In genomic region chr13:27789153-27789494, GRCh38 we compare ENCODE assay signal across 21 cellular contexts. TPM values are rescaled to one million over a fixed set of nuclear protein-coding genes. Genes with fewer than 3 reads are reported as not detected.
DNase-seq lines count a peak whose midpoint lies in the region; ATAC-seq, FAIRE-seq and TF ChIP-seq lines count a peak whose summit lies in the region.
"Had no signal": no experiment of that assay in that cellular context is flagged by ENCODE, and none has a peak within 500 bp of the region (broad histone marks: within the 10 kb centered on the region; RNA-seq: fewer than 3 reads in every experiment).

No MANE protein-coding gene starts in this region.

- BruUV-seq in HepG2 (replicated peaks; lab: Mats Ljungman, UMichigan) = no TSS peak

- H3K4me2 ChIP-seq in HepG2 (ENCODE audit: low read depth, low read length) (peak overlapping the region; percentile 79), hepatocyte (peak overlapping the region; percentile 73)

- DNase-seq in HepG2 (ENCODE audit: low spot score) (no peak), right lobe of liver (no peak), hepatocyte (ENCODE audit: low spot score) (no peak), DMS153 treated with DMSO at 0.1 percent for 48 hours (lab: John Stamatoyannopoulos, UW; ENCODE audit: unreplicated experiment) (no peak), NCI-H146 (lab: John Stamatoyannopoulos, UW) (no peak), DMS114 treated with DMSO at 0.1 percent for 48 hours (lab: John Stamatoyannopoulos, UW; ENCODE audit: unreplicated experiment) (no peak)
- no peak for DNase-seq in T-helper 2 cell treated with Interferon-gamma antibody and Interleukin-4, amounts not matched to agents 5 μg/mL and 100 μg/mL, for 36 hours (ENCODE audit: low spot score)
- DNase-seq: amygdala; GDM1; heart left ventricle; NCI-H1436; NCI-H510A treated with DMSO at 0.1 percent for 48 hours; stimulated activated CD4-positive, alpha-beta T cell treated with anti-CD3 and anti-CD28 coated beads, Interleukin-1b, Interleukin-23, amount 100 ng/mL, for 48 hours; T1000 had no signal

- ATAC-seq in HepG2 = no peak
- no peak for ATAC-seq in right lobe of liver
- ATAC-seq: heart left ventricle had no signal

- peak overlapping the region; percentile 67 for H3K4me3 Mint-ChIP-seq in T-helper 2 cell treated with Interferon-gamma antibody and Interleukin-4, amounts not matched to agents 5 μg/mL and 100 μg/mL, for 36 hours

- H3K9me2 ChIP-seq in hepatocyte (replicated peaks; ENCODE audit: insufficient read depth) = no peaks in the 10 kb centered on the region

- H3K9me3 Mint-ChIP-seq in T-helper 2 cell treated with Interferon-gamma antibody and Interleukin-4, amounts not matched to agents 5 μg/mL and 100 μg/mL, for 36 hours = no peaks in the 10 kb centered on the region

- peak overlapping the region in 2 of 3 experiments; percentile 63 to 65; a peak in 5 of 6 replicates for H3K4me3 ChIP-seq in HepG2 (replicated peaks in 1 of 3; ENCODE audit: insufficient read depth in 1 of 3, low read depth in 2 of 3, low read length in 3 of 3)
- H3K4me3 ChIP-seq in right lobe of liver = no peak overlapping the region
- no peak overlapping the region for H3K4me3 ChIP-seq in hepatocyte
- peak overlapping the region; percentile 55 for H3K4me3 ChIP-seq in thymus (ENCODE audit: low read length)

- CTCF ChIA-PET in HepG2 (lab: Yijun Ruan, JAX; ENCODE audit: low intra/inter-chr PET ratio, low total read pairs) = no interaction called here

- peaks cover 70% of the 10 kb centered on the region for H3K27me3 Mint-ChIP-seq in T-helper 2 cell treated with Interferon-gamma antibody and Interleukin-4, amounts not matched to agents 5 μg/mL and 100 μg/mL, for 36 hours (ENCODE audit: low read depth)

- intact Hi-C loops in HepG2 (cut with micrococcal nuclease; ENCODE audit: unreplicated experiment) = no loop called here
- intact Hi-C loops in right lobe of liver (cut with DNase I) = no loop called here

- no peak for TF ChIP-seq POLR2A in HepG2 (IDR thresholded peaks at IDR 0.05; ENCODE audit: insufficient read depth in 1 of 2, low read depth in 2 of 2, low read length in 2 of 2)
- TF ChIP-seq POLR2A in right lobe of liver (IDR thresholded peaks at IDR 0.05) = no peak

- no peak overlapping the region for H3K9ac ChIP-seq in HepG2 (ENCODE audit: insufficient read depth, low read depth, low read length)

- no peak overlapping the region for H3K27ac ChIP-seq in HepG2 (ENCODE audit: extremely low read length, insufficient read depth, low read length)
- H3K27ac ChIP-seq in right lobe of liver = no peak overlapping the region
- H3K27ac ChIP-seq in hepatocyte = no peak overlapping the region
- H3K27ac ChIP-seq in thymus (ENCODE audit: low read depth) = no peak overlapping the region
- H3K27ac ChIP-seq: esophagus muscularis mucosa, heart left ventricle had no signal

- H3K36me3 Mint-ChIP-seq in T-helper 2 cell treated with Interferon-gamma antibody and Interleukin-4, amounts not matched to agents 5 μg/mL and 100 μg/mL, for 36 hours (ENCODE audit: low read depth) = no peaks in the 10 kb centered on the region

- H4K20me1 ChIP-seq in HepG2 (ENCODE audit: insufficient read depth, low read length) (no peaks in the 10 kb centered on the region), hepatocyte (ENCODE audit: insufficient read depth, poor library complexity, severe bottlenecking) (no peaks in the 10 kb centered on the region)

- no peak for FAIRE-seq in HepG2 (lab: Jason Lieb, UNC)
- FAIRE-seq: GM19239, urothelium cell line had no signal

- H3K27ac Mint-ChIP-seq in T-helper 2 cell treated with Interferon-gamma antibody and Interleukin-4, amounts not matched to agents 5 μg/mL and 100 μg/mL, for 36 hours = no peak overlapping the region

- 7% methylated on average over 6 of the region's 6 CpGs for WGBS in HepG2 (ENCODE audit: low lambda C conversion rate)
- 16% methylated on average over 6 of the region's 6 CpGs for WGBS in right lobe of liver (ENCODE audit: insufficient coverage, low coverage, low lambda C conversion rate, missing lambda C conversion rate)
- 25% methylated on average over 6 of the region's 6 CpGs for WGBS in hepatocyte (ENCODE audit: low lambda C conversion rate, missing lambda C conversion rate)
- WGBS in thymus = 9% methylated on average over 6 of the region's 6 CpGs

- peaks cover 5 to 44% of the 10 kb centered on the region in 2 experiments for H3K27me3 ChIP-seq in HepG2 (ENCODE audit: control insufficient read depth in 1 of 2, insufficient read depth in 2 of 2, low read length in 2 of 2)
- H3K27me3 ChIP-seq in right lobe of liver = peaks cover 19 to 54% of the 10 kb centered on the region in 2 donors
- H3K27me3 ChIP-seq in hepatocyte = peaks cover 82% of the 10 kb centered on the region
- H3K27me3 ChIP-seq in thymus (ENCODE audit: control insufficient read depth, insufficient read depth) = peaks cover 60% of the 10 kb centered on the region

- H3K36me3 ChIP-seq in HepG2 (replicated peaks in 1 of 2; ENCODE audit: control insufficient read depth in 1 of 2, insufficient read depth in 2 of 2, low read length in 2 of 2) = no peaks in the 10 kb centered on the region
- H3K36me3 ChIP-seq in right lobe of liver = no peaks in the 10 kb centered on the region
- no peaks in the 10 kb centered on the region for H3K36me3 ChIP-seq in hepatocyte (replicated peaks; ENCODE audit: insufficient read depth, low read depth)
- H3K36me3 ChIP-seq in thymus (ENCODE audit: control insufficient read depth, insufficient read depth) = no peaks in the 10 kb centered on the region
- H3K36me3 ChIP-seq: esophagus muscularis mucosa, heart left ventricle had no signal

- H3K4me1 ChIP-seq in HepG2 (ENCODE audit: insufficient read depth, low read length) = peaks cover 27% of the 10 kb centered on the region
- H3K4me1 ChIP-seq in right lobe of liver = peaks cover 0 to 24% (median 4%) of the 10 kb centered on the region in 4 donors
- peaks cover 6% of the 10 kb centered on the region for H3K4me1 ChIP-seq in hepatocyte (ENCODE audit: insufficient read depth)
- H3K4me1 ChIP-seq in thymus (ENCODE audit: control insufficient read depth, insufficient read depth, low read length) = peaks cover 6% of the 10 kb centered on the region

- no peak overlapping the region for H2AFZ ChIP-seq in HepG2 (ENCODE audit: low read length)
- no peak overlapping the region for H2AFZ ChIP-seq in hepatocyte

- H3K79me2 ChIP-seq in HepG2 (ENCODE audit: insufficient read depth, low read length) (no peaks in the 10 kb centered on the region), hepatocyte (no peaks in the 10 kb centered on the region)

- TF ChIP-seq EP300 in HepG2 (IDR thresholded peaks at IDR 0.05; ENCODE audit: low read depth in 2 of 2, low read length in 2 of 2) (no peak), HepG2 (CRISPR knock-in tag; IDR thresholded peaks at IDR 0.05; ENCODE audit: borderline replicate concordance) (no peak)

- no peak for TF ChIP-seq RAD21 in HepG2 (CRISPR knock-in tag; IDR thresholded peaks at IDR 0.05)

- no peaks in the 10 kb centered on the region for H3K9me3 ChIP-seq in HepG2 (ENCODE audit: low read length)
- H3K9me3 ChIP-seq in right lobe of liver = no peaks in the 10 kb centered on the region
- no peaks in the 10 kb centered on the region for H3K9me3 ChIP-seq in hepatocyte (ENCODE audit: low read depth)
- peaks cover 3% of the 10 kb centered on the region for H3K9me3 ChIP-seq in thymus (ENCODE audit: control insufficient read depth)
- H3K9me3 ChIP-seq: esophagus muscularis mucosa, heart left ventricle had no signal

- TF ChIP-seq CTCF in HepG2 (CRISPR knock-in tag; IDR thresholded peaks at IDR 0.05) (no peak), right lobe of liver (IDR thresholded peaks at IDR 0.05) (no peak), hepatocyte (IDR thresholded peaks at IDR 0.05; ENCODE audit: poor library complexity) (no peak)

- in situ Hi-C loops in HepG2 (cut with HindIII; ENCODE audit: extremely low pct_ligation_motif_present, low pct_unique_long_range_greater_than_20kb) = no loop called here

- POLR2A ChIA-PET in HepG2 (lab: Yijun Ruan, JAX) = no interaction called here

- peaks cover 17% of the 10 kb centered on the region for H3K4me1 Mint-ChIP-seq in T-helper 2 cell treated with Interferon-gamma antibody and Interleukin-4, amounts not matched to agents 5 μg/mL and 100 μg/mL, for 36 hours (ENCODE audit: low read depth)

TF ChIP-seq in HepG2, 621 proteins besides CTCF, POLR2A, EP300 and RAD21 (continues in another document):
- TF ChIP-seq ZMYM3 (CRISPR knock-in tag; IDR thresholded peaks at IDR 0.05) = no peak
- TF ChIP-seq CREB1 (IDR thresholded peaks at IDR 0.05) = no peak
- TF ChIP-seq CREB1 (CRISPR knock-in tag; IDR thresholded peaks at IDR 0.05) = peak; percentile 22; the same call in 1 of the 2 replicates

RNA-seq across cellular contexts. Expression of gene GSX1, which starts 3.2 kb away (rescaled TPM):
- total RNA-seq in HepG2 (2016; rRNA removed; fragmentation: Illumina TruSeq; extraction: Trizol) (not detected in 2 replicates), right lobe of liver (not detected), hepatocyte (not detected in 2 replicates)
- not detected in 2 replicates for total RNA-seq in HepG2 (2016; cell fraction: cytosol; rRNA removed; fragmentation: Illumina TruSeq; extraction: Trizol; ENCODE audit: low read depth)
- total RNA-seq in HepG2 (2016; cell fraction: insoluble cytoplasmic fraction; rRNA removed; fragmentation: Illumina TruSeq; extraction: Trizol) = not detected in 2 replicates
- not detected in 2 replicates for total RNA-seq in HepG2 (2016; cell fraction: membrane; rRNA removed; fragmentation: Illumina TruSeq; extraction: Trizol)
- total RNA-seq in HepG2 (2016; cell fraction: nucleus; rRNA removed; fragmentation: Illumina TruSeq; extraction: Trizol) = not detected in 2 replicates
- polyA plus RNA-seq in HepG2 (2011; rRNA removed) (not detected in 2 replicates), hepatocyte (not detected in 2 replicates), thymus (0.37 TPM)
- polyA plus RNA-seq in HepG2 (2011; cell fraction: cytosol; rRNA removed) = not detected in 2 replicates
- polyA plus RNA-seq in HepG2 (2011; cell fraction: nucleus; rRNA removed) = not detected in 2 replicates
- not detected in 2 replicates for polyA plus RNA-seq in HepG2 (2012)
- not detected in 2 replicates for polyA plus RNA-seq in HepG2 (2016; cell fraction: cytosol; fragmentation: Illumina TruSeq; extraction: Trizol; ENCODE audit: low read depth)
- polyA plus RNA-seq in HepG2 (2016; cell fraction: insoluble cytoplasmic fraction; fragmentation: Illumina TruSeq; extraction: Trizol; ENCODE audit: low read depth) = not detected in 2 replicates
- polyA plus RNA-seq in HepG2 (2016; cell fraction: membrane; fragmentation: Illumina TruSeq; extraction: Trizol; ENCODE audit: low read depth) = not detected in 2 replicates
- not detected in 2 replicates for polyA plus RNA-seq in HepG2 (2016; cell fraction: nucleus; fragmentation: Illumina TruSeq; extraction: Trizol; ENCODE audit: insufficient read depth, low read depth)
- polyA minus RNA-seq in HepG2 (2011; rRNA and poly(A)+ RNA removed; ENCODE audit: low replicate concordance) = not detected in 2 replicates
- not detected in 2 replicates for polyA minus RNA-seq in HepG2 (2011; cell fraction: cytosol; rRNA and poly(A)+ RNA removed)
- polyA minus RNA-seq in HepG2 (2011; cell fraction: nucleus; rRNA and poly(A)+ RNA removed) = not detected in 2 replicates
- total RNA-seq: esophagus muscularis mucosa, heart left ventricle, left lobe of liver, renal cortical epithelial cell had no signal
- polyA plus RNA-seq: BJ, heart left ventricle had no signal

Comparison
In these comparisons a context has a peak if more than half of its experiments do, and no peak if none do; other contexts are left out.
1. H3K4me3 ChIP-seq: peak in HepG2 (2 of 3) and thymus (single experiment); none in right lobe of liver (0 of 3) and hepatocyte (single experiment).